ENCODE assay signal across 8 cellular contexts in the genomic region with DNA sequence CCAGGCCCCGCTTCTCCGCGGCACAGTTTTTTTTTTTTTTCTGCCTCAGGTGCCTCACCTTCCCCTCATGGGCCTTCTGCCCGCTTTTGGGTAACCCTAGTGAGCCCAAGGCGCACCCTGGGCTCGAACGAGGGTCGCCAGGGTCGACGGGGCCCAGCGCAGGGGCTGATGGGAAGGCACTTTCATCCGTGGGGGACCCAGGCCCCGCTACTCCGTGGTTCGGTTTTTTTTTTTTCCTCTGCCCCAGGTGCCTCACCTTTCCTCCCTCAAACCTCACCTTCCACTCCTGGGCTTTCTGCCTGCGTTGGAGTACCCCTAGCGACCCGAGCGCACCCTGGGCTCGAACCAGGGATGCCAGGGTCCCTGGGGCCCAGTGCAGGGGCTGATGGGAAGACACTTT.
DNase-seq lines count a peak whose midpoint lies in the region; ATAC-seq, FAIRE-seq and TF ChIP-seq lines count a peak whose summit lies in the region.
"Not testable (repeated sequence)": the region's sequence is repeated elsewhere in the genome, so short reads cannot be mapped to it uniquely, and the experiment has no call there.

No MANE protein-coding gene starts in this region.

- not testable (repeated sequence) for BruUV-seq in K562 (replicated peaks; lab: Mats Ljungman, UMichigan); HepG2 (replicated peaks; lab: Mats Ljungman, UMichigan)

- WGBS in K562 (ENCODE audit: insufficient coverage, low coverage, missing lambda C conversion rate): 0% methylated on average over 3 of the region's 20 CpGs
- 46% methylated on average over 10 of the region's 20 CpGs for WGBS in esophagus muscularis mucosa
- WGBS in HepG2 (ENCODE audit: low lambda C conversion rate): 8% methylated on average over 18 of the region's 20 CpGs
- 61 to 63% methylated on average over 11 to 17 of the region's 20 CpGs for WGBS in upper lobe of left lung, 2 donors
- 51 to 62% methylated on average over 10 to 17 of the region's 20 CpGs for WGBS in aorta, 2 donors

- H4K20me1 ChIP-seq in K562 (replicated peaks; ENCODE audit: control insufficient read depth, insufficient read depth, low read length); HepG2 (ENCODE audit: insufficient read depth, low read length): not testable (repeated sequence)

- H3K9me1 ChIP-seq in K562 (ENCODE audit: control insufficient read depth, insufficient read depth, low read length): not testable (repeated sequence)

- H3K9ac ChIP-seq in K562 (ENCODE audit: insufficient read depth in 1 of 2, low read depth in 2 of 2, low read length in 2 of 2); HepG2 (ENCODE audit: insufficient read depth, low read depth, low read length): not testable (repeated sequence)

- not testable (repeated sequence) for H3K79me2 ChIP-seq in K562 (ENCODE audit: control insufficient read depth, insufficient read depth, low read length); HepG2 (ENCODE audit: insufficient read depth, low read length)

- not testable (repeated sequence) for H3K4me3 ChIP-seq in K562; coronary artery; esophagus muscularis mucosa; HepG2 (replicated peaks in 1 of 3; ENCODE audit: insufficient read depth in 1 of 3, low read depth in 2 of 3, low read length in 3 of 3); upper lobe of left lung; upper lobe of right lung; aorta (ENCODE audit: low read length in 2 of 2)

- peak; percentile 42; the same call in 1 of the 3 replicates for ATAC-seq in K562
- ATAC-seq in HepG2: peak; percentile 42; the same call in 1 of the 3 replicates
- ATAC-seq in sciatic nerve: peak; percentile 26
- peak; percentile 32 to 72 for ATAC-seq in upper lobe of left lung (ENCODE audit: low FRiP score in 2 of 2)
- peak; percentile 45 for ATAC-seq in upper lobe of right lung
- ATAC-seq in aorta (ENCODE audit: low FRiP score): peak; percentile 57

- TF ChIP-seq EP300 in K562 (IDR thresholded peaks at IDR 0.05; ENCODE audit: low read length); esophagus muscularis mucosa (IDR thresholded peaks at IDR 0.05); HepG2 (IDR thresholded peaks at IDR 0.05; ENCODE audit: low read depth in 2 of 2, low read length in 2 of 2); HepG2 (CRISPR knock-in tag; IDR thresholded peaks at IDR 0.05; ENCODE audit: borderline replicate concordance); upper lobe of left lung (IDR thresholded peaks at IDR 0.05): not testable (repeated sequence)

- TF ChIP-seq POLR2A in K562 (conservative IDR thresholded peaks at IDR 0.05); esophagus muscularis mucosa (IDR thresholded peaks at IDR 0.05; ENCODE audit: low read depth); HepG2 (IDR thresholded peaks at IDR 0.05; ENCODE audit: insufficient read depth in 1 of 2, low read depth in 2 of 2, low read length in 2 of 2); upper lobe of left lung (IDR thresholded peaks at IDR 0.05): not testable (repeated sequence)

- POLR2A ChIA-PET in K562 (lab: Yijun Ruan, JAX); HepG2 (lab: Yijun Ruan, JAX): not testable (repeated sequence)

- not testable (repeated sequence) for H3K9me3 ChIP-seq in K562 (replicated peaks; ENCODE audit: control insufficient read depth, insufficient read depth, low read depth, low read length); esophagus muscularis mucosa; HepG2 (ENCODE audit: low read length); upper lobe of left lung; upper lobe of right lung; aorta (ENCODE audit: control insufficient read depth, low read length)

- not testable (repeated sequence) for TF ChIP-seq CTCF in K562 (IDR thresholded peaks at IDR 0.05 in 2 of 3, conservative IDR thresholded peaks at IDR 0.05 in 1 of 3; ENCODE audit: insufficient read depth in 2 of 3, low read depth in 1 of 3, low read length in 3 of 3); coronary artery (IDR thresholded peaks at IDR 0.05); esophagus muscularis mucosa (IDR thresholded peaks at IDR 0.05); HepG2 (CRISPR knock-in tag; IDR thresholded peaks at IDR 0.05); upper lobe of left lung (IDR thresholded peaks at IDR 0.05); upper lobe of right lung (IDR thresholded peaks at IDR 0.05)

- intact Hi-C loops in K562 (cut with micrococcal nuclease); esophagus muscularis mucosa (cut with DNase I); HepG2 (cut with micrococcal nuclease; ENCODE audit: unreplicated experiment); sciatic nerve (cut with DNase I); upper lobe of right lung (cut with DNase I); aorta (cut with DNase I): not testable (repeated sequence)

- not testable (repeated sequence) for H3K27me3 ChIP-seq in K562 (ENCODE audit: control insufficient read depth in 2 of 2, insufficient read depth in 2 of 2, low read length in 2 of 2); esophagus muscularis mucosa; HepG2 (ENCODE audit: control insufficient read depth in 1 of 2, insufficient read depth in 2 of 2, low read length in 2 of 2); upper lobe of left lung; upper lobe of right lung; aorta (ENCODE audit: control insufficient read depth in 1 of 2, insufficient read depth in 2 of 2, low read length in 1 of 2)

- not testable (repeated sequence) for TF ChIP-seq RAD21 in K562 (CRISPR knock-in tag; conservative IDR thresholded peaks at IDR 0.05 in 1 of 2, IDR thresholded peaks at IDR 0.05 in 1 of 2); HepG2 (CRISPR knock-in tag; IDR thresholded peaks at IDR 0.05)

- FAIRE-seq in K562 (lab: Jason Lieb, UNC); HepG2 (lab: Jason Lieb, UNC): not testable (repeated sequence)

- H3K4me1 ChIP-seq in K562 (replicated peaks in 1 of 2; ENCODE audit: control insufficient read depth in 2 of 2, insufficient read depth in 2 of 2, low read length in 2 of 2); esophagus muscularis mucosa; HepG2 (ENCODE audit: insufficient read depth, low read length); upper lobe of left lung; upper lobe of right lung; aorta (ENCODE audit: control insufficient read depth in 1 of 2, insufficient read depth in 2 of 2, low read length in 2 of 2): not testable (repeated sequence)

- H3K36me3 ChIP-seq in K562 (ENCODE audit: control insufficient read depth, insufficient read depth, low read length); esophagus muscularis mucosa; HepG2 (replicated peaks in 1 of 2; ENCODE audit: control insufficient read depth in 1 of 2, insufficient read depth in 2 of 2, low read length in 2 of 2); upper lobe of left lung; upper lobe of right lung; aorta (ENCODE audit: control insufficient read depth in 1 of 2, insufficient read depth in 2 of 2, low read length in 1 of 2): not testable (repeated sequence)

- H2AFZ ChIP-seq in K562 (ENCODE audit: low read depth, low read length); HepG2 (ENCODE audit: low read length): not testable (repeated sequence)

- in situ Hi-C loops in K562 (cut with MboI); HepG2 (cut with HindIII; ENCODE audit: extremely low pct_ligation_motif_present, low pct_unique_long_range_greater_than_20kb): not testable (repeated sequence)

- H3K4me2 ChIP-seq in K562 (ENCODE audit: insufficient read depth, low read length); HepG2 (ENCODE audit: low read depth, low read length): not testable (repeated sequence)

- DNase-seq in K562 (ENCODE audit: extremely low read depth in 1 of 4, low spot score in 3 of 4); HepG2 (ENCODE audit: low spot score); sciatic nerve (ENCODE audit: low spot score); upper lobe of right lung; aorta: not testable (repeated sequence)
- peak; percentile 14 for DNase-seq in coronary artery (ENCODE audit: low spot score)
- DNase-seq in esophagus muscularis mucosa (ENCODE audit: extremely low spot score): peak; percentile 42
- peak in 1 of 2 donors; percentile 66 for DNase-seq in upper lobe of left lung

- not testable (repeated sequence) for H3K27ac ChIP-seq in K562 (ENCODE audit: extremely low read depth, low read depth, low read length); coronary artery; esophagus muscularis mucosa (replicated peaks in 1 of 4); HepG2 (ENCODE audit: extremely low read length, insufficient read depth, low read length); upper lobe of left lung; upper lobe of right lung; aorta (ENCODE audit: low read depth in 1 of 2, low read length in 2 of 2)

- CTCF ChIA-PET in K562 (lab: Yijun Ruan, JAX; ENCODE audit: low intra/inter-chr PET ratio); HepG2 (lab: Yijun Ruan, JAX; ENCODE audit: low intra/inter-chr PET ratio, low total read pairs): not testable (repeated sequence)
